ENCODE assay signal across 20 cellular contexts in genomic region chr12:127150479-127150878, GRCh38.
DNase-seq lines count a peak whose midpoint lies in the region; ATAC-seq and TF ChIP-seq lines count a peak whose summit lies in the region.
"Had no signal": no experiment of that assay in that cellular context is flagged by ENCODE, and none has a peak within 500 bp of the region (broad histone marks: within the 10 kb centered on the region; RNA-seq: fewer than 3 reads in every experiment).

No MANE protein-coding gene starts in this region.

- intact Hi-C loops in activated naive CD4-positive, alpha-beta T cell treated with anti-CD3 and anti-CD28 coated beads for 36 hours (cut with micrococcal nuclease): no loop called here

- H3K27ac Mint-ChIP-seq in activated naive CD4-positive, alpha-beta T cell treated with anti-CD3 and anti-CD28 coated beads for 36 hours: no peak overlapping the region
- H3K27ac Mint-ChIP-seq: activated naive CD8-positive, alpha-beta T cell treated with anti-CD3 and anti-CD28 coated beads for 36 hours; activated T-helper 17 cell treated with anti-CD3 and anti-CD28 coated beads, Interleukin-2, amount 50 U/mL, for 72 hours had no signal

- H3K27me3 Mint-ChIP-seq in activated naive CD4-positive, alpha-beta T cell treated with anti-CD3 and anti-CD28 coated beads for 36 hours (ENCODE audit: low read depth): no peaks in the 10 kb centered on the region
- H3K27me3 Mint-ChIP-seq: activated T-helper 17 cell treated with anti-CD3 and anti-CD28 coated beads, Interleukin-2, amount 50 U/mL, for 72 hours had no signal

- H3K4me3 Mint-ChIP-seq in activated naive CD4-positive, alpha-beta T cell treated with anti-CD3 and anti-CD28 coated beads for 36 hours: no peak overlapping the region
- H3K4me3 Mint-ChIP-seq: activated naive CD8-positive, alpha-beta T cell treated with anti-CD3 and anti-CD28 coated beads for 36 hours; activated T-helper 17 cell treated with anti-CD3 and anti-CD28 coated beads, Interleukin-2, amount 50 U/mL, for 72 hours had no signal

- ATAC-seq in GM19438 (IDR thresholded peaks at IDR 0.05; ENCODE audit: low read depth, unreplicated experiment) (peak; percentile 43), HG03565 (IDR thresholded peaks at IDR 0.05; ENCODE audit: unreplicated experiment) (peak; percentile 12), HG03280 (IDR thresholded peaks at IDR 0.05; ENCODE audit: unreplicated experiment) (no peak), HG03045 (IDR thresholded peaks at IDR 0.05; ENCODE audit: unreplicated experiment) (no peak)
- ATAC-seq: activated T-helper 17 cell treated with anti-CD3 and anti-CD28 coated beads, Interleukin-2, amount 50 U/mL, for 72 hours; body of pancreas; heart right ventricle; left lobe of liver had no signal

- DNase-seq in epithelial cell of proximal tubule (ENCODE audit: low read depth): no peak
- DNase-seq in H4 (ENCODE audit: low spot score): no peak
- DNase-seq in activated naive CD4-positive, alpha-beta T cell treated with anti-CD3 and anti-CD28 coated beads for 36 hours: no peak
- DNase-seq: activated CD4-positive, alpha-beta T cell treated with anti-CD3 and anti-CD28 coated beads for 48 hours; activated naive CD8-positive, alpha-beta T cell treated with anti-CD3 and anti-CD28 coated beads for 36 hours; body of pancreas; DND-41; H7; heart right ventricle; KBM-7; midbrain; NCI-H1930; NCI-H226 had no signal

- peak; percentile 23 for TF ChIP-seq CTCF in epithelial cell of proximal tubule (conservative IDR thresholded peaks at IDR 0.05; ENCODE audit: low read depth, low read length)

- CTCF ChIA-PET in activated naive CD4-positive, alpha-beta T cell treated with anti-CD3 and anti-CD28 coated beads for 36 hours (lab: Charles Lee): interaction anchor here (1.0 kb wide), 1 partner anchor 133 kb away, joined by 4 read pairs; no protein-coding TSS in a partner anchor

- no peaks in the 10 kb centered on the region for H3K36me3 Mint-ChIP-seq in activated naive CD4-positive, alpha-beta T cell treated with anti-CD3 and anti-CD28 coated beads for 36 hours (ENCODE audit: low read depth)

- H3K9me3 Mint-ChIP-seq in activated naive CD4-positive, alpha-beta T cell treated with anti-CD3 and anti-CD28 coated beads for 36 hours: no peaks in the 10 kb centered on the region
- H3K9me3 Mint-ChIP-seq: activated T-helper 17 cell treated with anti-CD3 and anti-CD28 coated beads, Interleukin-2, amount 50 U/mL, for 72 hours had no signal

- no peak overlapping the region for H3K4me3 ChIP-seq in epithelial cell of proximal tubule (ENCODE audit: low read depth, low read length)
- H3K4me3 ChIP-seq: body of pancreas, heart right ventricle, SJCRH30 had no signal

- peaks cover 5% of the 10 kb centered on the region for H3K4me1 Mint-ChIP-seq in activated naive CD4-positive, alpha-beta T cell treated with anti-CD3 and anti-CD28 coated beads for 36 hours (ENCODE audit: low read depth)
- H3K4me1 Mint-ChIP-seq: activated T-helper 17 cell treated with anti-CD3 and anti-CD28 coated beads, Interleukin-2, amount 50 U/mL, for 72 hours had no signal

Comparison
In these comparisons a context has a peak if more than half of its experiments do, and no peak if none do; other contexts are left out.
1. ATAC-seq: peak in GM19438 (single experiment) and HG03565 (single experiment); none in HG03280 (single experiment) and HG03045 (single experiment).